Comparison of ENCODE assay signal across 18 cellular contexts in the genomic region with DNA sequence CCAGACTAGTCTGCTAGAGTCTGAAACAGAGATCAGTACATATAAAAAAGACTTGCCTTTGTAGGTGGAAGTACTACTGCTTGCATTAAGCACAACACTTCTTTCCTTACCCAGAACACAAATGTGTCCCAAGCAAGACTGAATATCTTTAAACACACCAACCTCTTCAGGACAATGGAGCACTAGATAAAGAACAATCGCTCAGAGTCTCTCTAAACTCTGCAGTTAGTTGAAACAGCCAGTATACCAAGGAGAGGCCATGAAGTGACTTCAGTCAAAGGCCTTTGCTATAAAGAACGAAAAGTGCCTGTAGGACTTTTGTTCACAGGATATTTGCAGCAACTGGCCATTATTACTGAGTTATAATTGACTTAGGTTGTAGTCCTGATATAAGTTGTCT. TPM values are rescaled to one million over a fixed set of nuclear protein-coding genes. Genes with fewer than 3 reads are reported as not detected.
DNase-seq lines count a peak whose midpoint lies in the region; FAIRE-seq and TF ChIP-seq lines count a peak whose summit lies in the region.
"Had no signal": no experiment of that assay in that cellular context is flagged by ENCODE, and none has a peak within 500 bp of the region (broad histone marks: within the 10 kb centered on the region; RNA-seq: fewer than 3 reads in every experiment).

No MANE protein-coding gene starts in this region.

- H3K27me3 ChIP-seq in parathyroid adenoma (ENCODE audit: control insufficient read depth, insufficient read depth, low read length), result no peaks in the 10 kb centered on the region
- H3K27me3 ChIP-seq in A673 (replicated peaks; ENCODE audit: insufficient read depth, low read depth, low read length, poor library complexity), result no peaks in the 10 kb centered on the region
- H3K27me3 ChIP-seq: BE2C had no signal

- FAIRE-seq in islet of Langerhans (lab: Jason Lieb, UNC), result peak; percentile 33
- FAIRE-seq: GM12878 had no signal

- H3K9me2 ChIP-seq in OCI-LY7 (ENCODE audit: insufficient read depth, low read length), result no peaks in the 10 kb centered on the region

- no peaks in the 10 kb centered on the region for H3K79me2 ChIP-seq in OCI-LY7 (ENCODE audit: insufficient read depth, low read depth, low read length)
- H3K79me2 ChIP-seq in parathyroid adenoma, result no peaks in the 10 kb centered on the region

- H3K4me2 ChIP-seq in OCI-LY7 (ENCODE audit: low read length), result no peak overlapping the region
- H3K4me2 ChIP-seq in parathyroid adenoma (ENCODE audit: low read length), result no peak overlapping the region

- H3K4me3 ChIP-seq in OCI-LY7 (ENCODE audit: low read depth, low read length, poor library complexity, severe bottlenecking) (no peak overlapping the region), parathyroid adenoma (ENCODE audit: low read depth, low read length) (no peak overlapping the region), A673 (ENCODE audit: low read depth, low read length, poor library complexity, severe bottlenecking) (no peak overlapping the region)
- H3K4me3 ChIP-seq: GM12878, HAP-1 had no signal

- H3K36me3 ChIP-seq in OCI-LY7 (ENCODE audit: insufficient read depth, low read length) (no peaks in the 10 kb centered on the region), parathyroid adenoma (ENCODE audit: control insufficient read depth, insufficient read depth, low read length) (no peaks in the 10 kb centered on the region), A673 (ENCODE audit: insufficient read depth, low read length, poor library complexity, severe bottlenecking) (no peaks in the 10 kb centered on the region)
- H3K36me3 ChIP-seq: BE2C, HAP-1 had no signal

- H3K9me3 ChIP-seq in OCI-LY7 (ENCODE audit: low read length) (no peaks in the 10 kb centered on the region), parathyroid adenoma (ENCODE audit: control insufficient read depth, low read length) (no peaks in the 10 kb centered on the region), A673 (ENCODE audit: low read depth, low read length, poor library complexity, severe bottlenecking) (no peaks in the 10 kb centered on the region)
- H3K9me3 ChIP-seq: BE2C, HAP-1 had no signal

- TF ChIP-seq CTCF in OCI-LY7 (conservative IDR thresholded peaks at IDR 0.05; ENCODE audit: low read length) (no peak), parathyroid adenoma (IDR thresholded peaks at IDR 0.05) (no peak), A673 (conservative IDR thresholded peaks at IDR 0.05; ENCODE audit: low read depth, low read length) (no peak)

- POLR2A ChIA-PET in OCI-LY7 (lab: Charles Lee) (interaction anchor here (1.2 kb wide), 1 partner anchor 325 kb away, joined by 3 read pairs; no protein-coding TSS in a partner anchor), A673 (lab: Charles Lee; ENCODE audit: low non-redundant PET) (no interaction called here)

- H3K27ac ChIP-seq in OCI-LY7 (ENCODE audit: low read depth, low read length, poor library complexity, severe bottlenecking), result no peak overlapping the region
- H3K27ac ChIP-seq in parathyroid adenoma, result peak overlapping the region; percentile 5
- H3K27ac ChIP-seq in A673 (ENCODE audit: low read depth, low read length, poor library complexity, severe bottlenecking), result no peak overlapping the region

- intact Hi-C loops in OCI-LY7 (cut with micrococcal nuclease; ENCODE audit: unreplicated experiment), result no loop called here
- intact Hi-C loops in head of caudate nucleus (cut with DNase I), result no loop called here
- intact Hi-C loops in A673 (cut with micrococcal nuclease; ENCODE audit: unreplicated experiment), result no loop called here

- H3K4me1 ChIP-seq in OCI-LY7 (ENCODE audit: insufficient read depth, low read length, poor library complexity, severe bottlenecking), result no peaks in the 10 kb centered on the region
- peaks cover 24% of the 10 kb centered on the region for H3K4me1 ChIP-seq in parathyroid adenoma
- H3K4me1 ChIP-seq in A673 (ENCODE audit: insufficient read depth, low read length, poor library complexity, severe bottlenecking), result no peaks in the 10 kb centered on the region
- H3K4me1 ChIP-seq: BE2C, HAP-1 had no signal

- BruUV-seq in OCI-LY7 (replicated peaks; lab: Mats Ljungman, UMichigan) (no TSS peak), A673 (replicated peaks; lab: Mats Ljungman, UMichigan) (no TSS peak)

- CTCF ChIA-PET in OCI-LY7 (lab: Charles Lee; ENCODE audit: unreplicated experiment) (no interaction called here), A673 (lab: Charles Lee) (no interaction called here)

- DNase-seq in OCI-LY7 (ENCODE audit: low spot score), result no peak
- DNase-seq in head of caudate nucleus, result no peak
- DNase-seq in NCI-H1105 treated with DMSO at 0.1 percent for 48 hours (lab: John Stamatoyannopoulos, UW), result no peak
- no peak for DNase-seq in A673 (ENCODE audit: low spot score)
- DNase-seq: ACHN; BE2C; C1 segment of cervical spinal cord; CD4-positive, CD25-positive, alpha-beta regulatory T cell; CD8-positive, alpha-beta memory T cell; COR-L47; DMS 273 treated with DMSO at 0.1 percent for 48 hours; DMS53; DND-41; EL had no signal

- no peaks in the 10 kb centered on the region for H4K20me1 ChIP-seq in OCI-LY7 (ENCODE audit: insufficient read depth, low read length)

- H3K9ac ChIP-seq in parathyroid adenoma, result no peak overlapping the region

- H2AFZ ChIP-seq in OCI-LY7 (ENCODE audit: low read length) (peak overlapping the region; percentile 46; the same call in 1 of the 2 replicates), parathyroid adenoma (peak overlapping the region; percentile 26)

RNA-seq across cellular contexts. Expression of a gene that starts 9.9 kb away (rescaled TPM):
- total RNA-seq in OCI-LY7 (2014; rRNA removed; shearing (Covaris generic)), result 5.5 and 7.2 TPM in 2 replicates
- total RNA-seq in OCI-LY7 (2022), result 16.4 and 22.8 TPM in 2 replicates
- 5.7 and 6.0 TPM in 2 replicates for total RNA-seq in A673 (2021)
